In genomic region chr5:145661737-145662530, GRCh38 we compare ENCODE assay signal across 21 cellular contexts.
"Had no signal": no experiment of that assay in that cellular context is flagged by ENCODE, and none has a peak within 500 bp of the region (broad histone marks: within the 10 kb centered on the region; RNA-seq: fewer than 3 reads in every experiment).

No MANE protein-coding gene starts in this region.

- H3K4me2 ChIP-seq: hepatocyte had no signal

- H3K4me1 ChIP-seq: colonic mucosa, testis, tibial nerve, upper lobe of right lung had no signal

- H3K27me3 ChIP-seq: colonic mucosa, hepatocyte, ovary, right atrium auricular region, sigmoid colon, testis, tibial nerve, upper lobe of right lung had no signal

- DNase-seq: cerebellar nuclear complex; colonic mucosa; effector CD4-positive, alpha-beta T cell; endodermal cell; erythroblast; foreskin melanocyte; kidney; mesendoderm; naive thymus-derived CD4-positive, alpha-beta T cell; ovary; sigmoid colon; stimulated activated CD4-positive, alpha-beta T cell treated with anti-CD3 and anti-CD28 coated beads, Interleukin-2, amount 100 ng/mL, for 24 hours; stimulated activated CD4-positive, alpha-beta T cell treated with anti-CD3 and anti-CD28 coated beads, Interleukin-4, amount 100 ng/mL, for 4 hours; stimulated activated naive B cell treated with anti-CD40 and anti-IgM and Interleukin-4, amounts not matched to agents 10 μg/mL and 1 μg/mL and 100 μg/mL, for 72 hours; stimulated activated naive CD8-positive, alpha-beta T cell treated with anti-CD3 and anti-CD28 coated beads, Interleukin-15, amount 100 ng/mL, for 72 hours; testis; upper lobe of right lung had no signal

- H3K27ac ChIP-seq: colonic mucosa, hepatocyte, ovary, right atrium auricular region, skin epidermis, testis, tibial nerve, upper lobe of right lung had no signal

- H3K4me3 ChIP-seq: colonic mucosa, hepatocyte, ovary, right atrium auricular region, sigmoid colon, skin epidermis, testis, tibial nerve, upper lobe of right lung had no signal

- ATAC-seq: naive thymus-derived CD4-positive, alpha-beta T cell; stimulated activated naive B cell treated with anti-CD40 and anti-IgM and Interleukin-4, amounts not matched to agents 10 μg/mL and 1 μg/mL and 100 μg/mL, for 72 hours; stimulated activated naive CD8-positive, alpha-beta T cell treated with anti-CD3 and anti-CD28 coated beads, Interleukin-15, amount 100 ng/mL, for 72 hours; upper lobe of right lung had no signal

- H2AFZ ChIP-seq: hepatocyte had no signal

- H3K9me3 ChIP-seq: colonic mucosa, ovary, right atrium auricular region, sigmoid colon, testis, tibial nerve, upper lobe of right lung had no signal

- H3K36me3 ChIP-seq: colonic mucosa, ovary, right atrium auricular region, sigmoid colon, tibial nerve, upper lobe of right lung had no signal
